Comparison of ENCODE assay signal across 15 cellular contexts in the genomic region with DNA sequence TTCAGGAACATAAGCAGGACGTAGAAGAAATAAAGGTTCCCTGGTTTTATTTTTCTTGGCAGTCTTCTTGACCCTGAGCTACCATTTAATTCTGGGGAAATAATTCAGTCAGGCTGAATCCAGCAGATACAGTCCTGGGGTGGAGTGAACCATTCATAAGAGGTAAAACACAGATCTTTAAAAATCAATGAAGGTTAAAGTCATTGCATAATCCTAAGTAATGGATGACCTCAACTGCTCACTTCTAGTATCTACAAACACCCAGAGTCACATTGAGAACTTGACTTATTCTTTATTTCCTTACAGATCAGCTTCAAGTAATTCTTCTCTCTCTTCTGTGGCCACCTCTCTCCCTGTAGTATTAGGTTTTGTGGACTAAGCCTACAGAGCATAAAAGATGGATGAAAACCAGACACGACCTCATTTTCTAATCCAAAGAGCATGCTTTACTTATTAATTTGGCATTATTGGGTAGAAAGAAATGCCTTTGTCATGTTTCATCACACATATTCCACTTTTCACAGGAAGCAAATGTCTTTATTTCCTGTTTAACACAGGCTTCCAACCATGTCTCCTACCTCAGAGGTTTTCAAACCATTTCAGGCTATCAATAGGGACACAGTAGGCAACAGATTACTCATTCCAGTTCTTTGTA.
DNase-seq lines count a peak whose midpoint lies in the region; ATAC-seq, FAIRE-seq and TF ChIP-seq lines count a peak whose summit lies in the region.
"Had no signal": no experiment of that assay in that cellular context is flagged by ENCODE, and none has a peak within 500 bp of the region (broad histone marks: within the 10 kb centered on the region; RNA-seq: fewer than 3 reads in every experiment).

No MANE protein-coding gene starts in this region.

- WGBS in right lobe of liver (ENCODE audit: insufficient coverage, low coverage, low lambda C conversion rate, missing lambda C conversion rate), result 33% methylated on average over 2 of the region's 2 CpGs
- 92% methylated on average over 2 of the region's 2 CpGs for WGBS in HepG2 (ENCODE audit: low lambda C conversion rate)

- POLR2A ChIA-PET in HepG2 (lab: Yijun Ruan, JAX), result no interaction called here

- H3K9me3 ChIP-seq in right lobe of liver (peaks cover 0 to 3% (median 0%) of the 10 kb centered on the region in 4 donors), HepG2 (ENCODE audit: low read length) (no peaks in the 10 kb centered on the region)

- no peaks in the 10 kb centered on the region for H3K79me2 ChIP-seq in HepG2 (ENCODE audit: insufficient read depth, low read length)

- ATAC-seq in right lobe of liver (peak; percentile 63 to 83 (median 74)), HepG2 (no peak)

- TF ChIP-seq CTCF in right lobe of liver (IDR thresholded peaks at IDR 0.05) (no peak), HepG2 (CRISPR knock-in tag; IDR thresholded peaks at IDR 0.05) (no peak), astrocyte of the cerebellum (IDR thresholded peaks at IDR 0.05; ENCODE audit: low read depth, low read length, missing control alignments) (no peak), fibroblast of the aortic adventitia (IDR thresholded peaks at IDR 0.05; ENCODE audit: insufficient read depth, low read length) (no peak)

- TF ChIP-seq EP300 in HepG2 (IDR thresholded peaks at IDR 0.05; ENCODE audit: low read depth in 2 of 2, low read length in 2 of 2) (no peak), HepG2 (CRISPR knock-in tag; IDR thresholded peaks at IDR 0.05; ENCODE audit: borderline replicate concordance) (no peak)

- intact Hi-C loops in right lobe of liver (cut with DNase I), result loop anchor here in 1 of 2 donors (10.0 kb wide), 1 partner anchor 110 kb away; no protein-coding TSS in a partner anchor
- intact Hi-C loops in HepG2 (cut with micrococcal nuclease; ENCODE audit: unreplicated experiment), result no loop called here
- intact Hi-C loops in head of caudate nucleus (cut with DNase I), result no loop called here

- H3K4me3 ChIP-seq in right lobe of liver, result no peak overlapping the region
- H3K4me3 ChIP-seq in HepG2 (replicated peaks in 1 of 3; ENCODE audit: insufficient read depth in 1 of 3, low read depth in 2 of 3, low read length in 3 of 3), result no peak overlapping the region
- no peak overlapping the region for H3K4me3 ChIP-seq in astrocyte of the cerebellum (ENCODE audit: low read depth, low read length)
- H3K4me3 ChIP-seq in fibroblast of the aortic adventitia (ENCODE audit: low read depth, low read length), result no peak overlapping the region

- no peak overlapping the region for H3K9ac ChIP-seq in HepG2 (ENCODE audit: insufficient read depth, low read depth, low read length)

- peaks cover 0 to 6% (median 4%) of the 10 kb centered on the region in 4 donors for H3K36me3 ChIP-seq in right lobe of liver
- peaks cover 6 to 8% of the 10 kb centered on the region in 2 experiments; a peak in 3 of 5 replicates for H3K36me3 ChIP-seq in HepG2 (replicated peaks in 1 of 2; ENCODE audit: control insufficient read depth in 1 of 2, insufficient read depth in 2 of 2, low read length in 2 of 2)

- H3K4me1 ChIP-seq in right lobe of liver (peaks cover 0 to 18% (median 0%) of the 10 kb centered on the region in 4 donors), HepG2 (ENCODE audit: insufficient read depth, low read length) (peaks cover 24% of the 10 kb centered on the region)

- BruUV-seq in HepG2 (replicated peaks; lab: Mats Ljungman, UMichigan), result no TSS peak

- no peak for TF ChIP-seq RAD21 in HepG2 (CRISPR knock-in tag; IDR thresholded peaks at IDR 0.05)

- no peak for DNase-seq in right lobe of liver
- DNase-seq in HepG2 (ENCODE audit: low spot score), result no peak
- DNase-seq in astrocyte of the cerebellum (ENCODE audit: low read depth), result peak; percentile 90
- peak; percentile 80 for DNase-seq in fibroblast of the aortic adventitia (ENCODE audit: low read depth)
- peak; percentile 33 for DNase-seq in stromal cell of bone marrow (ENCODE audit: low read depth)
- DNase-seq in MV-4-11 (lab: John Stamatoyannopoulos, UW), result no peak
- no peak for DNase-seq in H54 (ENCODE audit: insufficient read length, low spot score)
- no peak for DNase-seq in head of caudate nucleus
- DNase-seq: activated naive CD4-positive, alpha-beta T cell treated with anti-CD3 and anti-CD28 coated beads for 36 hours; GF-D8; hippocampal formation; NCI-H2029 treated with DMSO at 0.1 percent for 48 hours; NCI-H748 treated with DMSO at 0.1 percent for 48 hours; stimulated activated CD4-positive, alpha-beta T cell treated with anti-CD3 and anti-CD28 coated beads, Interleukin-2, amount 100 ng/mL, for 24 hours had no signal

- H3K27me3 ChIP-seq in right lobe of liver (no peaks in the 10 kb centered on the region), HepG2 (ENCODE audit: control insufficient read depth in 1 of 2, insufficient read depth in 2 of 2, low read length in 2 of 2) (no peaks in the 10 kb centered on the region)

- CTCF ChIA-PET in HepG2 (lab: Yijun Ruan, JAX; ENCODE audit: low intra/inter-chr PET ratio, low total read pairs), result no interaction called here

- H3K4me2 ChIP-seq in HepG2 (ENCODE audit: low read depth, low read length), result no peak overlapping the region

- no peak for TF ChIP-seq POLR2A in right lobe of liver (IDR thresholded peaks at IDR 0.05)
- TF ChIP-seq POLR2A in HepG2 (IDR thresholded peaks at IDR 0.05; ENCODE audit: insufficient read depth in 1 of 2, low read depth in 2 of 2, low read length in 2 of 2), result no peak
- TF ChIP-seq POLR2A in H54 (IDR thresholded peaks at IDR 0.05; ENCODE audit: low read depth, low read length), result no peak

- no peak overlapping the region for H3K27ac ChIP-seq in right lobe of liver
- no peak overlapping the region for H3K27ac ChIP-seq in HepG2 (ENCODE audit: extremely low read length, insufficient read depth, low read length)

- FAIRE-seq in HepG2 (lab: Jason Lieb, UNC), result no peak
- no peak for FAIRE-seq in H54 (lab: Jason Lieb, UNC)
- FAIRE-seq: A204.1 had no signal

- H2AFZ ChIP-seq in HepG2 (ENCODE audit: low read length), result no peak overlapping the region

- H4K20me1 ChIP-seq in HepG2 (ENCODE audit: insufficient read depth, low read length), result no peaks in the 10 kb centered on the region

- in situ Hi-C loops in HepG2 (cut with HindIII; ENCODE audit: extremely low pct_ligation_motif_present, low pct_unique_long_range_greater_than_20kb) (loop anchor here (10.0 to 25.0 kb wide), 3 partner anchors 407 to 750 kb away; a partner anchor contains a TSS), astrocyte of the cerebellum (cut with HindIII; ENCODE audit: low sequenced_read_pairs) (no loop called here)

TF ChIP-seq in HepG2, 621 proteins besides CTCF, POLR2A, EP300 and RAD21:
- TF ChIP-seq, protein P1, sequence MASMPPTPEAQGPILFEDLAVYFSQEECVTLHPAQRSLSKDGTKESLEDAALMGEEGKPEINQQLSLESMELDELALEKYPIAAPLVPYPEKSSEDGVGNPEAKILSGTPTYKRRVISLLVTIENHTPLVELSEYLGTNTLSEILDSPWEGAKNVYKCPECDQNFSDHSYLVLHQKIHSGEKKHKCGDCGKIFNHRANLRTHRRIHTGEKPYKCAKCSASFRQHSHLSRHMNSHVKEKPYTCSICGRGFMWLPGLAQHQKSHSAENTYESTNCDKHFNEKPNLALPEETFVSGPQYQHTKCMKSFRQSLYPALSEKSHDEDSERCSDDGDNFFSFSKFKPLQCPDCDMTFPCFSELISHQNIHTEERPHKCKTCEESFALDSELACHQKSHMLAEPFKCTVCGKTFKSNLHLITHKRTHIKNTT (CRISPR knock-in tag; IDR thresholded peaks at IDR 0.05), result no peak
- TF ChIP-seq ZFP90 (CRISPR knock-in tag; IDR thresholded peaks at IDR 0.05; ENCODE audit: borderline replicate concordance) (no peak), ZKSCAN1 (IDR thresholded peaks at IDR 0.05; ENCODE audit: low read length) (no peak), ZNF891 (CRISPR knock-in tag; IDR thresholded peaks at IDR 0.05) (no peak), ZSCAN12 (CRISPR knock-in tag; IDR thresholded peaks at IDR 0.05) (no peak), MEIS1 (CRISPR knock-in tag; IDR thresholded peaks at IDR 0.05; ENCODE audit: borderline replicate concordance) (no peak), U2AF1 (optimal IDR thresholded peaks at IDR 0.05; ENCODE audit: low read depth, low read length) (no peak)
- TF ChIP-seq, protein P2, sequence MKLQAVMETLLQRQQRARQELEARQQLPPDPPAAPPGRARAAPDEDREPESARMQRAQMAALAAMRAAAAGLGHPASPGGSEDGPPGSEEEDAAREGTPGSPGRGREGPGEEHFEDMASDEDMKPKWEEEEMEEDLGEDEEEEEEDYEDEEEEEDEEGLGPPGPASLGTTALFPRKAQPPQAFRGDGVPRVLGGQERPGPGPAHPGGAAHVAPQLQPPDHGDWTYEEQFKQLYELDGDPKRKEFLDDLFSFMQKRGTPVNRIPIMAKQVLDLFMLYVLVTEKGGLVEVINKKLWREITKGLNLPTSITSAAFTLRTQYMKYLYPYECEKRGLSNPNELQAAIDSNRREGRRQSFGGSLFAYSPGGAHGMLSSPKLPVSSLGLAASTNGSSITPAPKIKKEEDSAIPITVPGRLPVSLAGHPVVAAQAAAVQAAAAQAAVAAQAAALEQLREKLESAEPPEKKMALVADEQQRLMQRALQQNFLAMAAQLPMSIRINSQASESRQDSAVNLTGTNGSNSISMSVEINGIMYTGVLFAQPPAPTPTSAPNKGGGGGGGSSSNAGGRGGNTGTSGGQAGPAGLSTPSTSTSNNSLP (IDR thresholded peaks at IDR 0.05; ENCODE audit: low read depth, low read length), result no peak
- TF ChIP-seq, protein P3, sequence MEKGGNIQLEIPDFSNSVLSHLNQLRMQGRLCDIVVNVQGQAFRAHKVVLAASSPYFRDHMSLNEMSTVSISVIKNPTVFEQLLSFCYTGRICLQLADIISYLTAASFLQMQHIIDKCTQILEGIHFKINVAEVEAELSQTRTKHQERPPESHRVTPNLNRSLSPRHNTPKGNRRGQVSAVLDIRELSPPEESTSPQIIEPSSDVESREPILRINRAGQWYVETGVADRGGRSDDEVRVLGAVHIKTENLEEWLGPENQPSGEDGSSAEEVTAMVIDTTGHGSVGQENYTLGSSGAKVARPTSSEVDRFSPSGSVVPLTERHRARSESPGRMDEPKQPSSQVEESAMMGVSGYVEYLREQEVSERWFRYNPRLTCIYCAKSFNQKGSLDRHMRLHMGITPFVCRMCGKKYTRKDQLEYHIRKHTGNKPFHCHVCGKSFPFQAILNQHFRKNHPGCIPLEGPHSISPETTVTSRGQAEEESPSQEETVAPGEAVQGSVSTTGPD (CRISPR knock-in tag; IDR thresholded peaks at IDR 0.05), result no peak

Comparison
In these comparisons a context has a peak if more than half of its experiments do, and no peak if none do; other contexts are left out.
1. DNase-seq: peak in astrocyte of the cerebellum (single experiment), fibroblast of the aortic adventitia (single experiment) and stromal cell of bone marrow (single experiment); none in right lobe of liver (0 of 3), HepG2 (single experiment), MV-4-11 (single experiment), H54 (single experiment) and head of caudate nucleus (0 of 42).